ENCODE assay signal across 1 cellular context in genomic region chr14:99632410-99633035, GRCh38.
A peak's percentile ranks its signal among the peaks of the same experiment; 100 is the strongest.
TF ChIP-seq lines count a peak whose summit lies in the region.

No MANE protein-coding gene starts in this region.

TF ChIP-seq in K562, 482 proteins besides CTCF, POLR2A, EP300 and RAD21:
- peak; percentile 73 for TF ChIP-seq SPI1 (IDR thresholded peaks at IDR 0.05; ENCODE audit: borderline replicate concordance, low read depth, low read length)
- TF ChIP-seq NFIC (IDR thresholded peaks at IDR 0.05) = no peak
